ENCODE assay signal across 8 cellular contexts in the genomic region with DNA sequence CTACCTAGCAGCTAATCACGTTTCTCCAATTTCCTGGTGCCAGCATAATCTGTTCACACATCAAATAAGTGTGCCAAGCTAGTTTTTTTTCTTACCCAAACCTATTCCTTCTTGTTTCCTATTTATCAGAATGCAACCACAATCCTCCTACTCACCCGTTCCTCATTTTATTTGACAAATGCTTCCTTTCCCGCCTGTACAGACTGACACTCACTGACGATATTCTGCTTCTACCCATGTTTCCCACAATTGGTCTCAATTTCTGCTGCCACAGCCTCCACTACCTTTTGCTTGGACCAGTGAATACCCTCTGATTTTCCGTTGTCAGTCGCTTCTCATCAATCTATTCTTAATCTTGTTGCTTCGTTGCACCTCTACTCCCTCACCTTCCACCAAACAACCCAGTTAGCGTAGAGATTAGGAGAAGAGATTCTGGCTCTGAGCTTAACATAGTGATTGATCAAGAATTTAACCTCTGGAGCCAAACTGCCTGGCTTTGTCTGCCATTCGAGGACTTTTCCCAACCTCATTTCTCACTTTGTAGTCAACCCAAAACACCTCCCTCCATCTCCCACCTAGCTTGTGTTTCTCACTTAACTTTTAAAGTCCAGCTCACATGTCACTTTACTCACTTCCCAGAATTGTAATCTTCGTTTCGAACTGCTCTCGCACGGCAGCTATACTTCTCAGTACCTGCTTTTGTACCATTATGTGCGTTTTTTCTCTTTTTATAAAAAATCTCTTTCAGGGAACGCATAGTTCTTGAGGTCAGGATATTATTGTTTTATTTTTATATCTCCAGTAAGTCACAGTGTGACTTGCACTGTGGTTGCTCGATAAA. TPM values are rescaled to one million over a fixed set of nuclear protein-coding genes. Genes with fewer than 3 reads are reported as not detected.
A peak's percentile ranks its signal among the peaks of the same experiment; 100 is the strongest.
DNase-seq lines count a peak whose midpoint lies in the region; ATAC-seq and TF ChIP-seq lines count a peak whose summit lies in the region.

No MANE protein-coding gene starts in this region.

- H3K27ac Mint-ChIP-seq in effector memory CD8-positive, alpha-beta T cell: peak overlapping the region in 1 of 2 donors; percentile 0
- H3K27ac Mint-ChIP-seq in nephron: no peak overlapping the region

- POLR2A ChIA-PET in RWPE1 (lab: Yijun Ruan, JAX; ENCODE audit: low non-redundant PET): no interaction called here

- H3K4me3 Mint-ChIP-seq in effector memory CD8-positive, alpha-beta T cell: peak overlapping the region; percentile 83 to 86
- peak overlapping the region; percentile 87 to 93 (median 89) for H3K4me3 Mint-ChIP-seq in nephron

- ATAC-seq in GM19043 (IDR thresholded peaks at IDR 0.05; ENCODE audit: low read depth, unreplicated experiment) (peak; percentile 22), HG03159 (IDR thresholded peaks at IDR 0.05; ENCODE audit: unreplicated experiment) (peak; percentile 33)
- peak; percentile 1 for ATAC-seq in effector memory CD8-positive, alpha-beta T cell (replicated peaks)

- H3K9me3 Mint-ChIP-seq in effector memory CD8-positive, alpha-beta T cell: no peaks in the 10 kb centered on the region
- no peaks in the 10 kb centered on the region for H3K9me3 Mint-ChIP-seq in nephron

- H3K36me3 Mint-ChIP-seq in effector memory CD8-positive, alpha-beta T cell (ENCODE audit: insufficient read depth): peaks cover 3% of the 10 kb centered on the region
- H3K36me3 Mint-ChIP-seq in nephron (ENCODE audit: low read depth): no peaks in the 10 kb centered on the region

- H3K27me3 Mint-ChIP-seq in effector memory CD8-positive, alpha-beta T cell: peaks cover 17 to 32% of the 10 kb centered on the region in 2 donors
- peaks cover 39% of the 10 kb centered on the region for H3K27me3 Mint-ChIP-seq in nephron (ENCODE audit: low read depth)

- DNase-seq in Daoy (ENCODE audit: low read depth) (peak; percentile 17), RWPE1 (ENCODE audit: low spot score) (peak; percentile 21), activated gamma-delta T cell (lab: John Stamatoyannopoulos, UW) (no peak), mesenteric fat pad (ENCODE audit: low spot score) (no peak)
- DNase-seq in effector memory CD8-positive, alpha-beta T cell: no peak

- H3K27ac ChIP-seq in RWPE1: no peak overlapping the region

- peaks cover 15 to 19% of the 10 kb centered on the region in 2 donors for H3K4me1 Mint-ChIP-seq in effector memory CD8-positive, alpha-beta T cell (ENCODE audit: low read depth in 2 of 2)
- peaks cover 33% of the 10 kb centered on the region for H3K4me1 Mint-ChIP-seq in nephron

- TF ChIP-seq CTCF in RWPE1 (conservative IDR thresholded peaks at IDR 0.05; ENCODE audit: low read depth) (no peak), nephron (IDR thresholded peaks at IDR 0.05; ENCODE audit: unreplicated experiment in 3 of 3) (no peak)

- CTCF ChIA-PET in RWPE1 (lab: Yijun Ruan, JAX): interaction anchor here (0.6 kb wide), 2 partner anchors 219 to 1710 kb away, joined by 3 read pairs; no protein-coding TSS in a partner anchor

RNA-seq across cellular contexts. Expression of gene TMEM38B, which starts 0.7 kb away (rescaled TPM):
- 34.7 and 64.2 TPM in 2 replicates for total RNA-seq in Daoy (2014; rRNA removed; shearing (Covaris generic))
- total RNA-seq in mesenteric fat pad: 12.3 TPM

RNA-seq across cellular contexts. Expression of gene TAL2, which starts 31.4 kb away (rescaled TPM):
- 0.46 TPM in 1 of 2 replicates, not detected in the other for total RNA-seq in Daoy (2014; rRNA removed; shearing (Covaris generic))
- not detected for total RNA-seq in mesenteric fat pad

Comparison
In these comparisons a context has a peak if more than half of its experiments do, and no peak if none do; other contexts are left out.
1. DNase-seq: peak in Daoy (single experiment) and RWPE1 (single experiment); none in effector memory CD8-positive, alpha-beta T cell (0 of 3), activated gamma-delta T cell (single experiment) and mesenteric fat pad (single experiment).
2. Peak in every context shown above with its lines, with median percentiles within 50 percentile points of each other: ATAC-seq.